ENCODE assay signal across 13 cellular contexts in genomic region chr9:115395511-115396021, GRCh38.
DNase-seq lines count a peak whose midpoint lies in the region; TF ChIP-seq lines count a peak whose summit lies in the region.
"Had no signal": no experiment of that assay in that cellular context is flagged by ENCODE, and none has a peak within 500 bp of the region (broad histone marks: within the 10 kb centered on the region; RNA-seq: fewer than 3 reads in every experiment).

No MANE protein-coding gene starts in this region.

- H3K4me1 ChIP-seq in HEK293 (ENCODE audit: control insufficient read depth, insufficient read depth, low read length), result peaks cover 23% of the 10 kb centered on the region
- H3K4me1 ChIP-seq in endodermal cell (ENCODE audit: control insufficient read depth, insufficient read depth, low read length), result peaks cover 35% of the 10 kb centered on the region
- no peaks in the 10 kb centered on the region for H3K4me1 ChIP-seq in skeletal muscle tissue (ENCODE audit: control insufficient read depth in 3 of 3, insufficient read depth in 3 of 3, low read length in 3 of 3)
- peaks cover 5% of the 10 kb centered on the region for H3K4me1 ChIP-seq in testis
- H3K4me1 ChIP-seq: sigmoid colon had no signal

- peak overlapping the region; percentile 20 for H3K27ac Mint-ChIP-seq in endodermal cell
- H3K27ac Mint-ChIP-seq: activated naive CD8-positive, alpha-beta T cell had no signal

- H3K36me3 Mint-ChIP-seq in endodermal cell (ENCODE audit: low read depth), result no peaks in the 10 kb centered on the region
- H3K36me3 Mint-ChIP-seq: activated naive CD8-positive, alpha-beta T cell had no signal

- TF ChIP-seq POLR2A in testis (IDR thresholded peaks at IDR 0.05), result no peak

- intact Hi-C loops in testis (cut with DNase I; ENCODE audit: low total_unique reads), result no loop called here

- POLR2A ChIA-PET in HEK293 (lab: Yijun Ruan, JAX), result interaction anchor here (0.8 to 1.6 kb wide), 2 partner anchors 22 to 182 kb away, joined by 7 to 8 read pairs; no protein-coding TSS in a partner anchor

- H3K9me3 Mint-ChIP-seq in endodermal cell, result no peaks in the 10 kb centered on the region

- no peaks in the 10 kb centered on the region for H3K27me3 Mint-ChIP-seq in endodermal cell (ENCODE audit: insufficient read depth)

- 85% methylated on average over 1 of the region's 1 CpG; no CpG with 5 or more reads in 1 of the 2 experiments for WGBS in endodermal cell (ENCODE audit: insufficient coverage in 1 of 2, insufficient read length in 1 of 2), 2 experiments
- 50 to 77% methylated on average over 1 of the region's 1 CpG for WGBS in testis, 2 donors

- TF ChIP-seq CTCF in HEK293 (tag by site-specific recombination; IDR thresholded peaks at IDR 0.05) (no peak), endodermal cell (conservative IDR thresholded peaks at IDR 0.05) (no peak), testis (IDR thresholded peaks at IDR 0.05) (no peak)

- peaks cover 66% of the 10 kb centered on the region for H3K4me1 Mint-ChIP-seq in endodermal cell

- H3K9ac ChIP-seq in endodermal cell (ENCODE audit: extremely low read depth, low read length, poor library complexity, severe bottlenecking), result peak overlapping the region; percentile 1
- no peak overlapping the region for H3K9ac ChIP-seq in skeletal muscle tissue (ENCODE audit: low read depth in 1 of 3, low read length in 3 of 3)

- H3K27ac ChIP-seq in HEK293 (ENCODE audit: extremely low read depth, low read depth, low read length) (peak overlapping the region; percentile 38), endodermal cell (ENCODE audit: low read depth, low read length) (no peak overlapping the region), skeletal muscle tissue (ENCODE audit: low read depth, low read length) (peak overlapping the region; percentile 36), testis (no peak overlapping the region)
- H3K27ac ChIP-seq: sigmoid colon, SJSA1, thoracic aorta had no signal

- H3K36me3 ChIP-seq in HEK293 (ENCODE audit: control insufficient read depth in 2 of 2, insufficient read depth in 1 of 2, low read length in 2 of 2) (no peaks in the 10 kb centered on the region), endodermal cell (ENCODE audit: control insufficient read depth, insufficient read depth, low read length) (no peaks in the 10 kb centered on the region), skeletal muscle tissue (ENCODE audit: control insufficient read depth in 3 of 3, insufficient read depth in 3 of 3, low read length in 3 of 3) (no peaks in the 10 kb centered on the region), testis (ENCODE audit: low read depth, missing control alignments) (no peaks in the 10 kb centered on the region)
- H3K36me3 ChIP-seq: sigmoid colon, SJSA1, thoracic aorta had no signal

- H3K9me3 ChIP-seq in HEK293 (ENCODE audit: control insufficient read depth, insufficient read depth, low read depth, low read length), result no peaks in the 10 kb centered on the region
- no peaks in the 10 kb centered on the region for H3K9me3 ChIP-seq in endodermal cell (ENCODE audit: control insufficient read depth, low read length)
- H3K9me3 ChIP-seq in skeletal muscle tissue (ENCODE audit: control insufficient read depth in 3 of 3, low read length in 3 of 3), result no peaks in the 10 kb centered on the region
- H3K9me3 ChIP-seq in testis, result no peaks in the 10 kb centered on the region
- H3K9me3 ChIP-seq: sigmoid colon, SJSA1, thoracic aorta had no signal

- CTCF ChIA-PET in HEK293 (lab: Yijun Ruan, JAX), result interaction anchor here (0.6 to 1.5 kb wide), 6 partner anchors 15 to 234 kb away, joined by 3 to 5 read pairs (median 3); no protein-coding TSS in a partner anchor

- DNase-seq in NCI-H345 (lab: John Stamatoyannopoulos, UW) (peak; percentile 76), endodermal cell (no peak), testis (no peak), NCI-H2107 (lab: John Stamatoyannopoulos, UW) (no peak), SKM-1 (lab: John Stamatoyannopoulos, UW; ENCODE audit: unreplicated experiment) (no peak)
- DNase-seq: Calu3, sigmoid colon had no signal

- no peaks in the 10 kb centered on the region for H3K27me3 ChIP-seq in endodermal cell (ENCODE audit: control insufficient read depth, insufficient read depth, low read length, poor library complexity, severe bottlenecking)
- no peaks in the 10 kb centered on the region for H3K27me3 ChIP-seq in skeletal muscle tissue (ENCODE audit: control insufficient read depth in 3 of 3, insufficient read depth in 3 of 3, low read length in 3 of 3)
- H3K27me3 ChIP-seq in testis, result no peaks in the 10 kb centered on the region
- H3K27me3 ChIP-seq: sigmoid colon, SJSA1 had no signal

- H3K4me3 Mint-ChIP-seq in endodermal cell, result no peak overlapping the region
- H3K4me3 Mint-ChIP-seq: activated naive CD8-positive, alpha-beta T cell had no signal

- H3K4me3 ChIP-seq in HEK293 (ENCODE audit: low read depth, low read length) (no peak overlapping the region), endodermal cell (ENCODE audit: low read length) (peak overlapping the region; percentile 16), skeletal muscle tissue (ENCODE audit: low read length in 3 of 3) (no peak overlapping the region), testis (no peak overlapping the region)
- H3K4me3 ChIP-seq: coronary artery, sigmoid colon, SJSA1, thoracic aorta had no signal

TF ChIP-seq in HEK293, 187 proteins besides CTCF, POLR2A, EP300 and RAD21:
- TF ChIP-seq ZNF335 (tag by site-specific recombination; conservative IDR thresholded peaks at IDR 0.05), result no peak
- TF ChIP-seq RBAK (tag by site-specific recombination; IDR thresholded peaks at IDR 0.05), result no peak
- TF ChIP-seq GFI1B (tag by site-specific recombination; IDR thresholded peaks at IDR 0.05), result no peak
- no peak for TF ChIP-seq ZNF138 (tag by site-specific recombination; IDR thresholded peaks at IDR 0.05; ENCODE audit: borderline replicate concordance)
- TF ChIP-seq ZNF292 (tag by site-specific recombination; IDR thresholded peaks at IDR 0.05; ENCODE audit: borderline replicate concordance, low read depth), result no peak
- TF ChIP-seq PRDM1 (tag by site-specific recombination; IDR thresholded peaks at IDR 0.05), result no peak
- TF ChIP-seq ZNF510 (tag by site-specific recombination; IDR thresholded peaks at IDR 0.05; ENCODE audit: insufficient replicate concordance), result no peak
- TF ChIP-seq ZNF555 (tag by site-specific recombination; conservative IDR thresholded peaks at IDR 0.05), result no peak
- no peak for TF ChIP-seq KLF1 (tag by site-specific recombination; IDR thresholded peaks at IDR 0.05)
TF ChIP-seq in HEK293: peak in this region for 0.

Comparison
In these comparisons a context has a peak if more than half of its experiments do, and no peak if none do; other contexts are left out.
1. H3K27ac ChIP-seq: peak in HEK293 (single experiment) and skeletal muscle tissue (single experiment); none in endodermal cell (single experiment) and testis (0 of 2).